8 cellular contexts compared by ENCODE assay signal in genomic region chrX:108537005-108537404, GRCh38.
A peak's percentile ranks its signal among the peaks of the same experiment; 100 is the strongest.
DNase-seq lines count a peak whose midpoint lies in the region; ATAC-seq, FAIRE-seq and TF ChIP-seq lines count a peak whose summit lies in the region.

No MANE protein-coding gene starts in this region.

- no peaks in the 10 kb centered on the region for H3K27me3 ChIP-seq in H1 (replicated peaks in 1 of 4; ENCODE audit: control insufficient read depth in 3 of 4, extremely low read depth in 1 of 4, insufficient read depth in 3 of 4, low read length in 3 of 4)
- H3K27me3 ChIP-seq in pancreas, result peaks cover 0 to 11% (median 0%) of the 10 kb centered on the region in 4 donors

- no peak overlapping the region for H3K56ac ChIP-seq in H1 (replicated peaks; ENCODE audit: insufficient read length, low read depth, low read length)

- WGBS in H1 (ENCODE audit: extremely low coverage in 1 of 2, insufficient coverage in 1 of 2, insufficient read length in 1 of 2, insufficient replicate concordance in 2 of 2, low coverage in 1 of 2, low lambda C conversion rate in 2 of 2, missing lambda C conversion rate in 1 of 2), 2 experiments, result 0% methylated on average over 2 of the region's 2 CpGs; no CpG with 5 or more reads in 1 of the 2 experiments
- 14 to 35% methylated on average over 2 of the region's 2 CpGs for WGBS in pancreas, 2 donors

- H3K4me2 ChIP-seq in H1 (ENCODE audit: insufficient read depth in 1 of 2, low read depth in 2 of 2, low read length in 2 of 2), result no peak overlapping the region

- no peak overlapping the region for H2AFZ ChIP-seq in H1 (ENCODE audit: low read length)

- no peaks in the 10 kb centered on the region for H4K20me1 ChIP-seq in H1 (replicated peaks in 1 of 2; ENCODE audit: control insufficient read depth in 1 of 2, insufficient read depth in 2 of 2, low read length in 2 of 2)

- H3K9ac ChIP-seq in H1 (replicated peaks in 1 of 4; ENCODE audit: extremely low read depth in 1 of 4, low read depth in 3 of 4, low read length in 3 of 4), result no peak overlapping the region

- H4K91ac ChIP-seq in H1 (replicated peaks; ENCODE audit: insufficient read length, low read length), result no peak overlapping the region

- no peak overlapping the region for H2BK15ac ChIP-seq in H1 (ENCODE audit: low read length)

- no peaks in the 10 kb centered on the region for H3K23me2 ChIP-seq in H1 (ENCODE audit: low read depth, low read length)

- peak; percentile 38 for DNase-seq in DMS53 treated with DMSO at 0.1 percent for 48 hours (lab: John Stamatoyannopoulos, UW; ENCODE audit: unreplicated experiment)
- peak; percentile 53 for DNase-seq in NCI-H69 (lab: John Stamatoyannopoulos, UW)
- no peak for DNase-seq in H1 (ENCODE audit: low read depth in 1 of 2, low spot score in 2 of 2)
- DNase-seq in pancreas, result no peak
- no peak for DNase-seq in activated CD4-positive, alpha-beta T cell treated with anti-CD3 and anti-CD28 coated beads, Interleukin-2, amount 50 U/mL, for 4 hours
- no peak for DNase-seq in NCI-H1048 (lab: John Stamatoyannopoulos, UW)

- TF ChIP-seq CTCF in H1 (IDR thresholded peaks at IDR 0.05; ENCODE audit: control extremely low read depth in 1 of 3, insufficient read depth in 1 of 3, low read depth in 1 of 3, low read length in 3 of 3) (peak in 2 of 3 experiments; percentile 41 to 46; a peak in 3 of 4 replicates), pancreas (IDR thresholded peaks at IDR 0.05) (peak; percentile 6 to 65 (median 50))

- FAIRE-seq in H1 (lab: Jason Lieb, UNC), result no peak
- FAIRE-seq in pancreas (lab: Jason Lieb, UNC), result peak; percentile 93

- no peak overlapping the region for H2AK5ac ChIP-seq in H1 (ENCODE audit: low read depth, low read length)

- H2BK12ac ChIP-seq in H1 (ENCODE audit: low read depth, low read length), result no peak overlapping the region

- no peak overlapping the region for H3K14ac ChIP-seq in H1 (ENCODE audit: insufficient read length)

- H3K23ac ChIP-seq in H1 (ENCODE audit: insufficient read length), result no peak overlapping the region

- H3K27ac ChIP-seq in H1 (ENCODE audit: low read depth, low read length) (no peak overlapping the region), pancreas (no peak overlapping the region)

- H3K36me3 ChIP-seq in H1 (ENCODE audit: control insufficient read depth in 2 of 4, insufficient read depth in 4 of 4, low read length in 3 of 4) (no peaks in the 10 kb centered on the region; a peak in 1 of 8 replicates), pancreas (no peaks in the 10 kb centered on the region)

- no peak overlapping the region for H2BK20ac ChIP-seq in H1 (ENCODE audit: low read length)

- no peak for TF ChIP-seq EP300 in H1 (IDR thresholded peaks at IDR 0.05; ENCODE audit: borderline replicate concordance in 1 of 2, low read depth in 2 of 2, low read length in 2 of 2)

- no peak overlapping the region for H4K5ac ChIP-seq in H1 (ENCODE audit: insufficient read length, low read depth, low read length)

- no peaks in the 10 kb centered on the region for H3K9me3 ChIP-seq in H1 (ENCODE audit: insufficient read depth in 2 of 2, low read depth in 1 of 2, low read length in 1 of 2)
- no peaks in the 10 kb centered on the region for H3K9me3 ChIP-seq in pancreas

- H3K4me3 ChIP-seq in H1 (ENCODE audit: extremely low read depth in 1 of 4, insufficient read depth in 2 of 4, low read depth in 3 of 4, low read length in 4 of 4) (no peak overlapping the region), pancreas (no peak overlapping the region)

- peak; percentile 84 for ATAC-seq in GM19328 (IDR thresholded peaks at IDR 0.05; ENCODE audit: unreplicated experiment)
- ATAC-seq in HG03354 (IDR thresholded peaks at IDR 0.05; ENCODE audit: poor library complexity, severe bottlenecking, unreplicated experiment), result peak; percentile 94
- peak in 3 of 4 donors; percentile 60 to 71 (median 70) for ATAC-seq in pancreas

- H4K8ac ChIP-seq in H1 (ENCODE audit: extremely low read depth, insufficient read depth, low read length), result no peak overlapping the region

- no peak overlapping the region for H2BK120ac ChIP-seq in H1 (replicated peaks; ENCODE audit: low read depth, low read length)

- no peak overlapping the region for H3K18ac ChIP-seq in H1 (ENCODE audit: extremely low read depth, low read length)

- intact Hi-C loops in pancreas (cut with DNase I), result no loop called here

- CTCF ChIA-PET in H1 (lab: Charles Lee; ENCODE audit: partially characterized antibody), result interaction anchor here (0.7 to 4.6 kb wide), 9 partner anchors 12 to 321 kb away, joined by 3 to 31 read pairs (median 3); no protein-coding TSS in a partner anchor

- 0 out of 7 replicates have a peak, but pooled peaks cover 0 to 6% (median 0%) of the 10 kb centered on the region in 4 experiments for H3K4me1 ChIP-seq in H1 (replicated peaks in 1 of 4; ENCODE audit: control insufficient read depth in 3 of 4, insufficient read depth in 4 of 4, low read length in 3 of 4)
- H3K4me1 ChIP-seq in pancreas, result no peaks in the 10 kb centered on the region

- no peak for TF ChIP-seq POLR2A in H1 (IDR thresholded peaks at IDR 0.05; ENCODE audit: control extremely low read depth in 1 of 2, low read depth in 2 of 2, low read length in 2 of 2)

- H3K4ac ChIP-seq in H1 (replicated peaks; ENCODE audit: insufficient read length, low read depth, low read length), result no peak overlapping the region

- H2BK5ac ChIP-seq in H1 (ENCODE audit: low read depth, low read length), result no peak overlapping the region

- H3K79me2 ChIP-seq in H1 (ENCODE audit: control insufficient read depth in 1 of 2, insufficient read depth in 2 of 2, low read length in 2 of 2), result no peaks in the 10 kb centered on the region

- POLR2A ChIA-PET in H1 (lab: Charles Lee; ENCODE audit: partially characterized antibody), result no interaction called here

- peak; percentile 79 to 80 for TF ChIP-seq RAD21 in H1 (IDR thresholded peaks at IDR 0.05 in 1 of 2, conservative IDR thresholded peaks at IDR 0.05 in 1 of 2; ENCODE audit: low read depth in 2 of 2, low read length in 2 of 2)

- H3K79me1 ChIP-seq in H1 (ENCODE audit: low read depth, low read length), result no peaks in the 10 kb centered on the region

TF ChIP-seq in H1, 55 proteins besides CTCF, POLR2A, EP300 and RAD21 (continues in another document):
- no peak for TF ChIP-seq CHD1 (IDR thresholded peaks at IDR 0.05; ENCODE audit: low read depth, low read length)

Comparison
In these comparisons a context has a peak if more than half of its experiments do, and no peak if none do; other contexts are left out.
1. DNase-seq: peak in DMS53 treated with DMSO at 0.1 percent for 48 hours (single experiment) and NCI-H69 (single experiment); none in H1 (0 of 2), pancreas (0 of 6), activated CD4-positive, alpha-beta T cell treated with anti-CD3 and anti-CD28 coated beads, Interleukin-2, amount 50 U/mL, for 4 hours (0 of 2) and NCI-H1048 (single experiment).
2. Peak in every context shown above with its lines, with median percentiles within 50 percentile points of each other: ATAC-seq.